ENCODE assay signal across 8 cellular contexts in genomic region chr1:25140073-25140797, GRCh38.
DNase-seq lines count a peak whose midpoint lies in the region; ATAC-seq and TF ChIP-seq lines count a peak whose summit lies in the region.

No MANE protein-coding gene starts in this region.

- H3K27ac ChIP-seq in Karpas-422 (ENCODE audit: low read length) (no peak overlapping the region), coronary artery (no peak overlapping the region)

- no peaks in the 10 kb centered on the region for H3K27me3 ChIP-seq in Karpas-422 (ENCODE audit: low read length)

- no peak overlapping the region for H2AFZ ChIP-seq in Karpas-422 (ENCODE audit: low read length)

- H3K4me1 ChIP-seq in Karpas-422 (ENCODE audit: low read length): peaks cover 15% of the 10 kb centered on the region

- H4K20me1 ChIP-seq in Karpas-422 (ENCODE audit: insufficient read depth, low read depth, low read length): no peaks in the 10 kb centered on the region

- ATAC-seq in GM21526 (IDR thresholded peaks at IDR 0.05; ENCODE audit: low FRiP score, unreplicated experiment) (peak; percentile 55), GM18873 (IDR thresholded peaks at IDR 0.05; ENCODE audit: low FRiP score, unreplicated experiment) (no peak)

- no peaks in the 10 kb centered on the region for H3K9me2 ChIP-seq in Karpas-422 (replicated peaks; ENCODE audit: insufficient read depth, low read length)

- no peaks in the 10 kb centered on the region for H3K9me3 ChIP-seq in Karpas-422 (ENCODE audit: low read length)

- H3K4me3 ChIP-seq in Karpas-422 (ENCODE audit: low read length) (no peak overlapping the region), coronary artery (no peak overlapping the region)

- H3K4me2 ChIP-seq in Karpas-422 (ENCODE audit: low read depth, low read length, poor library complexity, severe bottlenecking): peak overlapping the region; percentile 26

- H3K79me2 ChIP-seq in Karpas-422 (ENCODE audit: low read length): no peaks in the 10 kb centered on the region

- DNase-seq in ELR (ENCODE audit: low read depth): peak; percentile 6
- peak; percentile 68 for DNase-seq in Karpas-422
- DNase-seq in iPS-NIHi7 (ENCODE audit: extremely low spot score): peak; percentile 42
- DNase-seq in UCSD-AML1 (lab: John Stamatoyannopoulos, UW; ENCODE audit: unreplicated experiment): no peak
- no peak for DNase-seq in NCI-H1092 (lab: John Stamatoyannopoulos, UW)
- no peak for DNase-seq in coronary artery (ENCODE audit: low spot score)

- H3K9ac ChIP-seq in Karpas-422 (ENCODE audit: low read length): no peak overlapping the region

- TF ChIP-seq CTCF in coronary artery (IDR thresholded peaks at IDR 0.05): no peak

- no peaks in the 10 kb centered on the region for H3K36me3 ChIP-seq in Karpas-422 (ENCODE audit: insufficient read depth, low read length)

Comparison
In these comparisons a context has a peak if more than half of its experiments do, and no peak if none do; other contexts are left out.
1. DNase-seq: peak in ELR (single experiment), Karpas-422 (single experiment) and iPS-NIHi7 (single experiment); none in UCSD-AML1 (single experiment), NCI-H1092 (single experiment) and coronary artery (single experiment).